ENCODE assay signal across 27 cellular contexts in genomic region chr4:151703401-151703800, GRCh38.
"Had no signal": no experiment of that assay in that cellular context is flagged by ENCODE, and none has a peak within 500 bp of the region (broad histone marks: within the 10 kb centered on the region; RNA-seq: fewer than 3 reads in every experiment).

No MANE protein-coding gene starts in this region.

- DNase-seq: naive thymus-derived CD4-positive, alpha-beta T cell; natural killer cell; occipital lobe; ovary; posterior cingulate gyrus; psoas muscle; right cardiac atrium; right lobe of liver; sigmoid colon; small intestine; stimulated activated CD4-positive, alpha-beta T cell treated with anti-CD3 and anti-CD28 coated beads, Interleukin-15, amount 100 ng/mL, for 24 hours; stimulated activated CD4-positive, alpha-beta T cell treated with anti-CD3 and anti-CD28 coated beads, Interleukin-2, amount 100 ng/mL, for 48 hours; stimulated activated CD4-positive, alpha-beta T cell treated with anti-CD3 and anti-CD28 coated beads, Interleukin-4, amount 100 ng/mL, for 24 hours; stimulated activated naive CD4-positive, alpha-beta T cell; stimulated activated naive CD8-positive, alpha-beta T cell treated with anti-CD3 and anti-CD28 coated beads, Interleukin-15, amount 100 ng/mL, for 72 hours; stimulated activated naive CD8-positive, alpha-beta T cell treated with anti-CD3 and anti-CD28 coated beads, Interleukin-15, Interleukin-2, amounts not matched to agents 100 U/mL and 50 U/mL, for 24 hours; substantia nigra; testis; tibial artery; transverse colon; upper lobe of right lung; uterus had no signal

- H3K36me3 Mint-ChIP-seq: natural killer cell had no signal

- ATAC-seq: naive thymus-derived CD4-positive, alpha-beta T cell; natural killer cell; psoas muscle; right cardiac atrium; right lobe of liver; stimulated activated memory B cell treated with anti-CD40 and anti-IgM and Interleukin-4, amounts not matched to agents 10 μg/mL and 1 μg/mL and 100 μg/mL, for 72 hours; stimulated activated naive CD8-positive, alpha-beta T cell treated with anti-CD3 and anti-CD28 coated beads, Interleukin-15, amount 100 ng/mL, for 72 hours; stimulated activated naive CD8-positive, alpha-beta T cell treated with anti-CD3 and anti-CD28 coated beads, Interleukin-15, Interleukin-2, amounts not matched to agents 100 U/mL and 50 U/mL, for 24 hours; upper lobe of right lung had no signal

- H3K27ac Mint-ChIP-seq: natural killer cell; nephron; neural progenitor cell; progenitor cell of endocrine pancreas; stimulated activated memory B cell treated with anti-CD40 and anti-IgM and Interleukin-4, amounts not matched to agents 10 μg/mL and 1 μg/mL and 100 μg/mL, for 72 hours; stimulated activated naive CD8-positive, alpha-beta T cell treated with anti-CD3 and anti-CD28 coated beads, Interleukin-15, amount 100 ng/mL, for 72 hours; type B pancreatic cell had no signal

- H3K4me3 Mint-ChIP-seq: naive thymus-derived CD4-positive, alpha-beta T cell; natural killer cell; nephron; neural progenitor cell; stimulated activated memory B cell treated with anti-CD40 and anti-IgM and Interleukin-4, amounts not matched to agents 10 μg/mL and 1 μg/mL and 100 μg/mL, for 72 hours; stimulated activated naive CD8-positive, alpha-beta T cell treated with anti-CD3 and anti-CD28 coated beads, Interleukin-15, amount 100 ng/mL, for 72 hours; type B pancreatic cell had no signal

- H3K4me1 Mint-ChIP-seq: natural killer cell; neural progenitor cell; stimulated activated memory B cell treated with anti-CD40 and anti-IgM and Interleukin-4, amounts not matched to agents 10 μg/mL and 1 μg/mL and 100 μg/mL, for 72 hours; stimulated activated naive CD8-positive, alpha-beta T cell treated with anti-CD3 and anti-CD28 coated beads, Interleukin-15, amount 100 ng/mL, for 72 hours had no signal

- H3K27me3 Mint-ChIP-seq: naive thymus-derived CD4-positive, alpha-beta T cell; progenitor cell of endocrine pancreas; stimulated activated memory B cell treated with anti-CD40 and anti-IgM and Interleukin-4, amounts not matched to agents 10 μg/mL and 1 μg/mL and 100 μg/mL, for 72 hours; stimulated activated naive CD8-positive, alpha-beta T cell treated with anti-CD3 and anti-CD28 coated beads, Interleukin-15, amount 100 ng/mL, for 72 hours; type B pancreatic cell had no signal

- H3K9me3 Mint-ChIP-seq: natural killer cell; nephron; neural progenitor cell; stimulated activated memory B cell treated with anti-CD40 and anti-IgM and Interleukin-4, amounts not matched to agents 10 μg/mL and 1 μg/mL and 100 μg/mL, for 72 hours; stimulated activated naive CD8-positive, alpha-beta T cell treated with anti-CD3 and anti-CD28 coated beads, Interleukin-15, amount 100 ng/mL, for 72 hours; type B pancreatic cell had no signal
